ENCODE assay signal across 10 cellular contexts in the genomic region with DNA sequence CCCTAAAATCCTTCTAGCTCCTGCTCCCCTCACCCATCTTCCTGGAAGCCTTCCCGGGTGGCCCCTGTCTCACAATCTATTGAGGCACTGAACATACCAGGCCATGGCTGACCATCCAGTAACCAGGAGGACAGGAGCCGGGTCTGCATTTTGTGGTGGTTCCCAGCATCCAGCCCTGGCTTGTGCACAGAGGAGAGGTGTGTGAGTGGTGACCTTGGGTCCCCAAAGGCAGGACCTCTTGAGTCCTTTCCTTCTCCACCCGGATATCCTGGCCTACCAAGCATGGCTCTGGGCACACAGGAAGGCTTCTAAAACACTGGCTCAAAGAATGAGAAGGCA. TPM values are rescaled to one million over a fixed set of nuclear protein-coding genes. Genes with fewer than 3 reads are reported as not detected.
DNase-seq lines count a peak whose midpoint lies in the region; ATAC-seq, FAIRE-seq and TF ChIP-seq lines count a peak whose summit lies in the region.
"Had no signal": no experiment of that assay in that cellular context is flagged by ENCODE, and none has a peak within 500 bp of the region (broad histone marks: within the 10 kb centered on the region; RNA-seq: fewer than 3 reads in every experiment).

No MANE protein-coding gene starts in this region.

- H3K27me3 ChIP-seq in GM12878 (replicated peaks in 1 of 2; ENCODE audit: control insufficient read depth in 2 of 2, insufficient read depth in 2 of 2, low read length in 1 of 2) = no peaks in the 10 kb centered on the region
- H3K27me3 ChIP-seq in naive thymus-derived CD4-positive, alpha-beta T cell (ENCODE audit: control insufficient read depth in 2 of 2, insufficient read depth in 2 of 2, low read length in 2 of 2) = no peaks in the 10 kb centered on the region

- peak overlapping the region; percentile 86 for H3K4me3 Mint-ChIP-seq in stimulated activated naive CD8-positive, alpha-beta T cell treated with anti-CD3 and anti-CD28 coated beads, Interleukin-15, Interleukin-2, amounts not matched to agents 100 ng/mL and 50 ng/mL, for 24 hours
- peak overlapping the region; percentile 87 to 97 (median 93) for H3K4me3 Mint-ChIP-seq in naive thymus-derived CD4-positive, alpha-beta T cell

- peaks cover 52% of the 10 kb centered on the region for H3K36me3 Mint-ChIP-seq in stimulated activated naive CD8-positive, alpha-beta T cell treated with anti-CD3 and anti-CD28 coated beads, Interleukin-15, Interleukin-2, amounts not matched to agents 100 ng/mL and 50 ng/mL, for 24 hours (ENCODE audit: low read depth)
- H3K36me3 Mint-ChIP-seq in naive thymus-derived CD4-positive, alpha-beta T cell = peaks cover 0 to 54% (median 7%) of the 10 kb centered on the region in 5 donors

- H3K27ac ChIP-seq in GM12878 (ENCODE audit: control insufficient read depth, insufficient read depth) = peak overlapping the region; percentile 96
- H3K27ac ChIP-seq in naive thymus-derived CD4-positive, alpha-beta T cell (ENCODE audit: low read depth, low read length) = peak overlapping the region; percentile 92

- RAD21 ChIA-PET in GM12878 (lab: Charles Lee; ENCODE audit: unreplicated experiment) = interaction anchor here (1.0 to 25.2 kb wide), 4 partner anchors 0 to 386 kb away, joined by 4 to 1186 read pairs (median 596); a partner anchor contains a TSS

- no peaks in the 10 kb centered on the region for H3K9me3 ChIP-seq in GM12878 (replicated peaks; ENCODE audit: control insufficient read depth, insufficient read depth, low read length)
- H3K9me3 ChIP-seq in naive thymus-derived CD4-positive, alpha-beta T cell (ENCODE audit: control insufficient read depth in 2 of 3, low read length in 3 of 3) = no peaks in the 10 kb centered on the region

- ATAC-seq in stimulated activated naive CD8-positive, alpha-beta T cell treated with anti-CD3 and anti-CD28 coated beads, Interleukin-15, Interleukin-2, amounts not matched to agents 100 U/mL and 50 U/mL, for 24 hours = no peak
- ATAC-seq in GM12878 = no peak
- no peak for ATAC-seq in naive thymus-derived CD4-positive, alpha-beta T cell
- ATAC-seq in GM18519 (IDR thresholded peaks at IDR 0.05; ENCODE audit: low FRiP score, unreplicated experiment) = no peak
- no peak for ATAC-seq in HG03520 (IDR thresholded peaks at IDR 0.05; ENCODE audit: unreplicated experiment)
- no peak for ATAC-seq in omental fat pad (ENCODE audit: low FRiP score)

- FAIRE-seq in GM12878 (lab: Jason Lieb, UNC) = no peak

- peak overlapping the region; percentile 95 for H3K27ac Mint-ChIP-seq in stimulated activated naive CD8-positive, alpha-beta T cell treated with anti-CD3 and anti-CD28 coated beads, Interleukin-15, Interleukin-2, amounts not matched to agents 100 ng/mL and 50 ng/mL, for 24 hours
- H3K27ac Mint-ChIP-seq in naive thymus-derived CD4-positive, alpha-beta T cell = peak overlapping the region; percentile 95 to 99 (median 98)

- H3K79me2 ChIP-seq in GM12878 (ENCODE audit: control insufficient read depth, insufficient read depth, low read length) = peaks cover 91% of the 10 kb centered on the region

- H3K9ac ChIP-seq in GM12878 (ENCODE audit: control insufficient read depth, insufficient read depth, low read length) = peak overlapping the region; percentile 82

- in situ Hi-C loops in GM12878 (cut with MboI) = no loop called here

- H3K4me3 ChIP-seq in GM12878 = peak overlapping the region; percentile 77
- H3K4me3 ChIP-seq in naive thymus-derived CD4-positive, alpha-beta T cell (ENCODE audit: low read length) = peak overlapping the region; percentile 85

- CTCF ChIA-PET in GM12878 (lab: Yijun Ruan, JAX) = interaction anchor here (0.5 to 25.9 kb wide), 7 partner anchors 8 to 812 kb away, joined by 3 to 1288 read pairs (median 4); a partner anchor contains a TSS
- CTCF ChIA-PET in naive thymus-derived CD4-positive, alpha-beta T cell (lab: Charles Lee) = interaction anchor here (0.6 to 26.1 kb wide), 4 partner anchors 13 to 630 kb away, joined by 3 to 1110 read pairs (median 3); a partner anchor contains a TSS

- H4K20me1 ChIP-seq in GM12878 (ENCODE audit: control insufficient read depth, insufficient read depth) = no peaks in the 10 kb centered on the region

- peaks cover 9 to 12% of the 10 kb centered on the region in 2 experiments; a peak in 3 of 4 replicates for H3K36me3 ChIP-seq in GM12878 (ENCODE audit: control insufficient read depth in 2 of 2, insufficient read depth in 2 of 2, low read length in 1 of 2)
- no peaks in the 10 kb centered on the region for H3K36me3 ChIP-seq in naive thymus-derived CD4-positive, alpha-beta T cell (ENCODE audit: control insufficient read depth in 2 of 3, insufficient read depth in 3 of 3, low read length in 3 of 3)

- H3K4me2 ChIP-seq in GM12878 (ENCODE audit: control insufficient read depth, insufficient read depth) = peak overlapping the region; percentile 67

- no peaks in the 10 kb centered on the region for H3K9me3 Mint-ChIP-seq in stimulated activated naive CD8-positive, alpha-beta T cell treated with anti-CD3 and anti-CD28 coated beads, Interleukin-15, Interleukin-2, amounts not matched to agents 100 ng/mL and 50 ng/mL, for 24 hours
- peaks cover 0 to 2% (median 0%) of the 10 kb centered on the region in 11 donors for H3K9me3 Mint-ChIP-seq in naive thymus-derived CD4-positive, alpha-beta T cell

- H2AFZ ChIP-seq in GM12878 (ENCODE audit: control insufficient read depth, low read depth, low read length) = no peak overlapping the region

- intact Hi-C loops in GM12878 (cut with micrococcal nuclease; ENCODE audit: unreplicated experiment) = loop anchor here (1.0 to 5.0 kb wide), 3 partner anchors 11 to 317 kb away; a partner anchor contains a TSS
- intact Hi-C loops in naive thymus-derived CD4-positive, alpha-beta T cell (cut with micrococcal nuclease) = loop anchor here (5.0 to 10.0 kb wide), 10 partner anchors 83 to 855 kb away; a partner anchor contains a TSS

- no peak for DNase-seq in stimulated activated naive CD8-positive, alpha-beta T cell treated with anti-CD3 and anti-CD28 coated beads, Interleukin-15, Interleukin-2, amounts not matched to agents 100 U/mL and 50 U/mL, for 24 hours
- DNase-seq in GM12878 (ENCODE audit: low read depth, low spot score) (no peak), middle frontal gyrus (ENCODE audit: extremely low spot score, low spot score) (no peak), omental fat pad (ENCODE audit: low spot score) (no peak)
- no peak for DNase-seq in naive thymus-derived CD4-positive, alpha-beta T cell
- DNase-seq: DMS 273 treated with DMSO at 0.1 percent for 48 hours, NCI-H774 had no signal

- BruUV-seq in GM12878 (replicated peaks; lab: Mats Ljungman, UMichigan) = no TSS peak

- TF ChIP-seq CTCF in GM12878 (IDR thresholded peaks at IDR 0.05 in 2 of 3, conservative IDR thresholded peaks at IDR 0.05 in 1 of 3; ENCODE audit: control insufficient read depth in 2 of 3, extremely low read depth in 1 of 3, insufficient read depth in 1 of 3, low read depth in 3 of 3, low read length in 3 of 3) (no peak), omental fat pad (IDR thresholded peaks at IDR 0.05) (no peak)

- WGBS in GM12878 (ENCODE audit: insufficient coverage, insufficient replicate concordance, low lambda C conversion rate, missing lambda C conversion rate) = 2% methylated on average over 3 of the region's 3 CpGs

- H3K27me3 Mint-ChIP-seq in stimulated activated naive CD8-positive, alpha-beta T cell treated with anti-CD3 and anti-CD28 coated beads, Interleukin-15, Interleukin-2, amounts not matched to agents 100 ng/mL and 50 ng/mL, for 24 hours = no peaks in the 10 kb centered on the region
- no peaks in the 10 kb centered on the region for H3K27me3 Mint-ChIP-seq in naive thymus-derived CD4-positive, alpha-beta T cell

- peaks cover 69% of the 10 kb centered on the region for H3K4me1 ChIP-seq in GM12878 (ENCODE audit: control insufficient read depth, insufficient read depth, low read length)
- peaks cover 84 to 95% of the 10 kb centered on the region in 2 donors for H3K4me1 ChIP-seq in naive thymus-derived CD4-positive, alpha-beta T cell (ENCODE audit: control insufficient read depth in 2 of 2, insufficient read depth in 2 of 2, low read length in 2 of 2)

- H3K4me1 Mint-ChIP-seq in stimulated activated naive CD8-positive, alpha-beta T cell treated with anti-CD3 and anti-CD28 coated beads, Interleukin-15, Interleukin-2, amounts not matched to agents 100 ng/mL and 50 ng/mL, for 24 hours (ENCODE audit: low read depth) = peaks cover 96% of the 10 kb centered on the region
- H3K4me1 Mint-ChIP-seq in naive thymus-derived CD4-positive, alpha-beta T cell = peaks cover 53 to 94% (median 88%) of the 10 kb centered on the region in 7 donors

- SMC1A ChIA-PET in GM12878 (lab: Charles Lee; ENCODE audit: uncharacterized antibody, unreplicated experiment) = interaction anchor here (0.7 to 15.7 kb wide), 4 partner anchors 8 to 95 kb away, joined by 3 to 811 read pairs (median 39); a partner anchor contains a TSS

- no peak for TF ChIP-seq POLR2A in GM12878 (IDR thresholded peaks at IDR 0.05; ENCODE audit: low read depth, low read length)

- no peak for TF ChIP-seq RAD21 in GM12878 (IDR thresholded peaks at IDR 0.05; ENCODE audit: insufficient read depth, low read depth, low read length)

- TF ChIP-seq EP300 in GM12878 (IDR thresholded peaks at IDR 0.05; ENCODE audit: borderline replicate concordance in 1 of 2, control insufficient read depth in 1 of 2, low read depth in 2 of 2, low read length in 2 of 2) = no peak

- POLR2A ChIA-PET in GM12878 (lab: Charles Lee) = interaction anchor here (1.3 to 14.2 kb wide), 3 partner anchors 10 to 387 kb away, joined by 5 to 602 read pairs (median 6); a partner anchor contains a TSS
- POLR2A ChIA-PET in naive thymus-derived CD4-positive, alpha-beta T cell (lab: Charles Lee) = interaction anchor here (0.6 to 28.9 kb wide), 3 partner anchors 7 to 98 kb away, joined by 3 to 1077 read pairs (median 1077); a partner anchor contains a TSS

RNA-seq across cellular contexts. Expression of a gene that starts 7.8 kb away (rescaled TPM):
- 239 and 258 TPM in 2 replicates for total RNA-seq in GM12878 (2013; cell fraction: nucleolus; rRNA removed)
- 70.9 and 77.3 TPM in 2 replicates for total RNA-seq in GM12878 (2014; rRNA removed)
- 68.1 and 70.9 TPM in 2 replicates for total RNA-seq in GM12878 (2014; rRNA removed; fragmentation: Illumina TruSeq; extraction: Trizol)
- total RNA-seq in GM12878 (2021) = 313 and 327 TPM in 2 replicates
- 88.8 TPM for polyA plus RNA-seq in GM12878 (2011; ENCODE audit: low read depth)
- 54.2 and 107 TPM in 2 replicates for polyA plus RNA-seq in GM12878 (2011; rRNA removed)
- polyA plus RNA-seq in GM12878 (2011; cell fraction: cytosol; rRNA removed) = 137 and 141 TPM in 2 replicates
- polyA plus RNA-seq in GM12878 (2011; cell fraction: nucleus; rRNA removed) = 436 and 515 TPM in 2 replicates
- polyA plus RNA-seq in GM12878 (2012) = 170 and 175 TPM in 2 replicates
- polyA plus RNA-seq in GM12878 (2014; fragmentation: Illumina TruSeq; extraction: Trizol) = 39.6 and 132 TPM in 2 replicates
- polyA plus RNA-seq in GM12878 (2014; fragmentation: Nextera tagmentation; extraction: Ambion mirVana) = 10 to 100 TPM in 1 of 2 experiments, 1 to 10 TPM in 1; 3.4 to 11.5 TPM
- 134 and 172 TPM in 2 replicates for polyA plus RNA-seq in GM12878 (2014; rRNA removed)
- polyA plus RNA-seq in GM12878 (2016; fragmentation: Nextera tagmentation; extraction: Ambion mirVana) = 10 to 100 TPM; 53.4 to 74.3 TPM
- 134 and 177 TPM in 2 replicates for polyA minus RNA-seq in GM12878 (2011; rRNA and poly(A)+ RNA removed)
- 98.8 and 103 TPM in 2 replicates for polyA minus RNA-seq in GM12878 (2011; cell fraction: cytosol; rRNA and poly(A)+ RNA removed)
- polyA minus RNA-seq in GM12878 (2011; cell fraction: nucleus; rRNA and poly(A)+ RNA removed) = 80.9 and 166 TPM in 2 replicates
- total RNA-seq in naive thymus-derived CD4-positive, alpha-beta T cell = 100 to 1,000 TPM; 163 to 421 (median 228) TPM
- 100 to 1,000 TPM in 1 of 2 donors, 10 to 100 TPM in 1; 67.7 to 144 TPM for polyA plus RNA-seq in naive thymus-derived CD4-positive, alpha-beta T cell
- total RNA-seq in omental fat pad = 10 to 100 TPM; 11.6 to 43.2 (median 28.2) TPM

RNA-seq across cellular contexts. Expression of a gene that starts 22.9 kb away (rescaled TPM):
- 0.47 and 0.61 TPM in 2 replicates for total RNA-seq in GM12878 (2013; cell fraction: nucleolus; rRNA removed)
- total RNA-seq in GM12878 (2014; rRNA removed) = not detected in 2 replicates
- total RNA-seq in GM12878 (2014; rRNA removed; fragmentation: Illumina TruSeq; extraction: Trizol) = not detected in 2 replicates
- not detected in 2 replicates for total RNA-seq in GM12878 (2021)
- not detected for polyA plus RNA-seq in GM12878 (2011; ENCODE audit: low read depth)
- polyA plus RNA-seq in GM12878 (2011; rRNA removed) = not detected in 2 replicates
- polyA plus RNA-seq in GM12878 (2011; cell fraction: cytosol; rRNA removed) = not detected in 2 replicates
- 0.16 and 0.76 TPM in 2 replicates for polyA plus RNA-seq in GM12878 (2011; cell fraction: nucleus; rRNA removed)
- 0.20 and 0.32 TPM in 2 replicates for polyA plus RNA-seq in GM12878 (2012)
- not detected in 2 replicates for polyA plus RNA-seq in GM12878 (2014; fragmentation: Illumina TruSeq; extraction: Trizol)
- not detected for polyA plus RNA-seq in GM12878 (2014; fragmentation: Nextera tagmentation; extraction: Ambion mirVana)
- polyA plus RNA-seq in GM12878 (2014; rRNA removed) = not detected in 2 replicates
- not detected for polyA plus RNA-seq in GM12878 (2016; fragmentation: Nextera tagmentation; extraction: Ambion mirVana)
- polyA minus RNA-seq in GM12878 (2011; rRNA and poly(A)+ RNA removed) = 0.29 TPM in 1 of 2 replicates, not detected in the other
- polyA minus RNA-seq in GM12878 (2011; cell fraction: cytosol; rRNA and poly(A)+ RNA removed) = not detected in 2 replicates
- not detected in 2 replicates for polyA minus RNA-seq in GM12878 (2011; cell fraction: nucleus; rRNA and poly(A)+ RNA removed)
- 1 to 10 TPM in 4 of 5 experiments, under 1 TPM in 1; 0.35 to 2.4 (median 1.3) TPM for total RNA-seq in naive thymus-derived CD4-positive, alpha-beta T cell
- not detected for polyA plus RNA-seq in naive thymus-derived CD4-positive, alpha-beta T cell
- total RNA-seq in omental fat pad = not detected

RNA-seq across cellular contexts. Expression of a gene that starts 36.7 kb away (rescaled TPM):
- not detected in 2 replicates for total RNA-seq in GM12878 (2013; cell fraction: nucleolus; rRNA removed)
- total RNA-seq in GM12878 (2014; rRNA removed) = 0.11 TPM in 1 of 2 replicates, not detected in the other
- not detected in 2 replicates for total RNA-seq in GM12878 (2014; rRNA removed; fragmentation: Illumina TruSeq; extraction: Trizol)
- total RNA-seq in GM12878 (2021) = not detected in 2 replicates
- polyA plus RNA-seq in GM12878 (2011; ENCODE audit: low read depth) = not detected
- polyA plus RNA-seq in GM12878 (2011; rRNA removed) = not detected in 2 replicates
- polyA plus RNA-seq in GM12878 (2011; cell fraction: cytosol; rRNA removed) = not detected in 2 replicates
- polyA plus RNA-seq in GM12878 (2011; cell fraction: nucleus; rRNA removed) = 0.16 and 0.24 TPM in 2 replicates
- not detected in 2 replicates for polyA plus RNA-seq in GM12878 (2012)
- not detected in 2 replicates for polyA plus RNA-seq in GM12878 (2014; fragmentation: Illumina TruSeq; extraction: Trizol)
- polyA plus RNA-seq in GM12878 (2014; fragmentation: Nextera tagmentation; extraction: Ambion mirVana) = under 1 TPM in 1 of 2 experiments, not detected in 1; 0.02 TPM
- 0.04 TPM in 1 of 2 replicates, not detected in the other for polyA plus RNA-seq in GM12878 (2014; rRNA removed)
- not detected for polyA plus RNA-seq in GM12878 (2016; fragmentation: Nextera tagmentation; extraction: Ambion mirVana)
- polyA minus RNA-seq in GM12878 (2011; rRNA and poly(A)+ RNA removed) = not detected in 2 replicates
- polyA minus RNA-seq in GM12878 (2011; cell fraction: cytosol; rRNA and poly(A)+ RNA removed) = not detected in 2 replicates
- not detected in 2 replicates for polyA minus RNA-seq in GM12878 (2011; cell fraction: nucleus; rRNA and poly(A)+ RNA removed)
- total RNA-seq in naive thymus-derived CD4-positive, alpha-beta T cell = under 1 TPM in 2 of 5 experiments, not detected in 3; 0.27 to 0.60 TPM
- not detected for polyA plus RNA-seq in naive thymus-derived CD4-positive, alpha-beta T cell
- total RNA-seq in omental fat pad = not detected

RNA-seq across cellular contexts. Expression of a gene that starts 41.1 kb away (rescaled TPM):
- not detected in 2 replicates for total RNA-seq in GM12878 (2013; cell fraction: nucleolus; rRNA removed)
- not detected in 2 replicates for total RNA-seq in GM12878 (2014; rRNA removed)
- total RNA-seq in GM12878 (2014; rRNA removed; fragmentation: Illumina TruSeq; extraction: Trizol) = not detected in 2 replicates
- not detected in 2 replicates for total RNA-seq in GM12878 (2021)
- not detected for polyA plus RNA-seq in GM12878 (2011; ENCODE audit: low read depth)
- polyA plus RNA-seq in GM12878 (2011; rRNA removed) = 0.03 TPM in 1 of 2 replicates, not detected in the other
- polyA plus RNA-seq in GM12878 (2011; cell fraction: cytosol; rRNA removed) = not detected in 2 replicates
- not detected in 2 replicates for polyA plus RNA-seq in GM12878 (2011; cell fraction: nucleus; rRNA removed)
- polyA plus RNA-seq in GM12878 (2012) = not detected in 2 replicates
- not detected in 2 replicates for polyA plus RNA-seq in GM12878 (2014; fragmentation: Illumina TruSeq; extraction: Trizol)
- polyA plus RNA-seq in GM12878 (2014; fragmentation: Nextera tagmentation; extraction: Ambion mirVana) = not detected
- polyA plus RNA-seq in GM12878 (2014; rRNA removed) = not detected in 2 replicates
- under 1 TPM; 0.05 to 0.09 TPM for polyA plus RNA-seq in GM12878 (2016; fragmentation: Nextera tagmentation; extraction: Ambion mirVana)
- polyA minus RNA-seq in GM12878 (2011; rRNA and poly(A)+ RNA removed) = not detected in 2 replicates
- not detected in 2 replicates for polyA minus RNA-seq in GM12878 (2011; cell fraction: cytosol; rRNA and poly(A)+ RNA removed)
- polyA minus RNA-seq in GM12878 (2011; cell fraction: nucleus; rRNA and poly(A)+ RNA removed) = not detected in 2 replicates
- total RNA-seq in naive thymus-derived CD4-positive, alpha-beta T cell = not detected
- polyA plus RNA-seq in naive thymus-derived CD4-positive, alpha-beta T cell = not detected
- total RNA-seq in omental fat pad = under 1 TPM in 1 of 4 donors, not detected in 3; 0.37 TPM

RNA-seq across cellular contexts. Expression of a gene that starts 53.2 kb away (rescaled TPM):
- 50.6 and 54.0 TPM in 2 replicates for total RNA-seq in GM12878 (2013; cell fraction: nucleolus; rRNA removed)
- total RNA-seq in GM12878 (2014; rRNA removed) = 28.2 and 29.4 TPM in 2 replicates
- total RNA-seq in GM12878 (2014; rRNA removed; fragmentation: Illumina TruSeq; extraction: Trizol) = 12.3 and 14.1 TPM in 2 replicates
- 27.8 and 31.9 TPM in 2 replicates for total RNA-seq in GM12878 (2021)
- polyA plus RNA-seq in GM12878 (2011; ENCODE audit: low read depth) = 10.4 TPM
- 29.7 and 38.8 TPM in 2 replicates for polyA plus RNA-seq in GM12878 (2011; rRNA removed)
- polyA plus RNA-seq in GM12878 (2011; cell fraction: cytosol; rRNA removed) = 35.0 and 41.0 TPM in 2 replicates
- 214 and 258 TPM in 2 replicates for polyA plus RNA-seq in GM12878 (2011; cell fraction: nucleus; rRNA removed)
- polyA plus RNA-seq in GM12878 (2012) = 15.2 and 22.4 TPM in 2 replicates
- 19.9 and 25.4 TPM in 2 replicates for polyA plus RNA-seq in GM12878 (2014; fragmentation: Illumina TruSeq; extraction: Trizol)
- polyA plus RNA-seq in GM12878 (2014; fragmentation: Nextera tagmentation; extraction: Ambion mirVana) = 1 to 10 TPM in 1 of 2 experiments, under 1 TPM in 1; 0.64 to 1.4 TPM
- 35.3 and 38.9 TPM in 2 replicates for polyA plus RNA-seq in GM12878 (2014; rRNA removed)
- 10 to 100 TPM; 26.2 to 28.1 TPM for polyA plus RNA-seq in GM12878 (2016; fragmentation: Nextera tagmentation; extraction: Ambion mirVana)
- 19.2 and 19.5 TPM in 2 replicates for polyA minus RNA-seq in GM12878 (2011; rRNA and poly(A)+ RNA removed)
- polyA minus RNA-seq in GM12878 (2011; cell fraction: cytosol; rRNA and poly(A)+ RNA removed) = 6.1 and 9.3 TPM in 2 replicates
- 21.8 and 23.7 TPM in 2 replicates for polyA minus RNA-seq in GM12878 (2011; cell fraction: nucleus; rRNA and poly(A)+ RNA removed)
- 100 to 1,000 TPM in 1 of 5 experiments, 10 to 100 TPM in 4; 53.2 to 106 (median 59.2) TPM for total RNA-seq in naive thymus-derived CD4-positive, alpha-beta T cell
- polyA plus RNA-seq in naive thymus-derived CD4-positive, alpha-beta T cell = 10 to 100 TPM; 15.4 to 32.8 TPM
- 10 to 100 TPM; 23.2 to 52.6 (median 41.4) TPM for total RNA-seq in omental fat pad
